28 cellular contexts compared by ENCODE assay signal in genomic region chr3:173841334-173841733, GRCh38.
"Had no signal": no experiment of that assay in that cellular context is flagged by ENCODE, and none has a peak within 500 bp of the region (broad histone marks: within the 10 kb centered on the region; RNA-seq: fewer than 3 reads in every experiment).

No MANE protein-coding gene starts in this region.

- H3K27ac ChIP-seq: hepatocyte, lower lobe of right lung, ovary, prostate gland, skin epidermis, stomach, testis, thyroid gland, transverse colon, upper lobe of left lung, vagina had no signal

- DNase-seq: kidney glomerular epithelial cell; left cardiac atrium; lower lobe of right lung; mammary epithelial cell; mesenchymal stem cell; naive B cell; natural killer cell; ovary; posterior cingulate gyrus; retina; right cardiac atrium; stimulated activated CD4-positive, alpha-beta T cell treated with anti-CD3 and anti-CD28 coated beads, Interleukin-12 subunit alpha, Interleukin-12 subunit beta, amount 100 ng/mL, for 4 hours; stimulated activated CD4-positive, alpha-beta T cell treated with anti-CD3 and anti-CD28 coated beads, Interleukin-15, amount 100 ng/mL, for 24 hours; stimulated activated CD4-positive, alpha-beta T cell treated with anti-CD3 and anti-CD28 coated beads, Interleukin-2, amount 100 ng/mL, for 24 hours; stimulated activated CD4-positive, alpha-beta T cell treated with anti-CD3 and anti-CD28 coated beads, Interleukin-4, amount 100 ng/mL, for 1 hour; stimulated activated naive B cell treated with anti-CD40 and anti-IgM and Interleukin-4, amounts not matched to agents 10 μg/mL and 1 μg/mL and 100 μg/mL, for 72 hours; stimulated activated naive CD8-positive, alpha-beta T cell treated with anti-CD3 and anti-CD28 coated beads, Interleukin-15, Interleukin-2, amounts not matched to agents 100 U/mL and 50 U/mL, for 24 hours; stomach; testis; thyroid gland; transverse colon; upper lobe of left lung had no signal

- ATAC-seq: left cardiac atrium; left lobe of liver; lower lobe of right lung; natural killer cell; right cardiac atrium; sciatic nerve; stimulated activated naive B cell treated with anti-CD40 and anti-IgM and Interleukin-4, amounts not matched to agents 10 μg/mL and 1 μg/mL and 100 μg/mL, for 72 hours; stimulated activated naive CD8-positive, alpha-beta T cell treated with anti-CD3 and anti-CD28 coated beads, Interleukin-15, Interleukin-2, amounts not matched to agents 100 U/mL and 50 U/mL, for 24 hours had no signal

- H3K4me1 ChIP-seq: lower lobe of right lung, prostate gland, stomach, testis, thyroid gland, transverse colon, upper lobe of left lung, vagina had no signal

- H3K9me3 ChIP-seq: lower lobe of right lung, ovary, prostate gland, stomach, testis, thyroid gland, transverse colon, upper lobe of left lung, vagina had no signal

- H3K27me3 ChIP-seq: hepatocyte, ovary, stomach, testis, thyroid gland, transverse colon, upper lobe of left lung, vagina had no signal

- H3K4me2 ChIP-seq: hepatocyte had no signal

- H3K79me2 ChIP-seq: hepatocyte had no signal

- H3K36me3 ChIP-seq: lower lobe of right lung, ovary, prostate gland, stomach, thyroid gland, transverse colon, upper lobe of left lung, vagina had no signal

- H3K4me3 ChIP-seq: hepatocyte, lower lobe of right lung, ovary, prostate gland, skin epidermis, stomach, testis, thyroid gland, transverse colon, upper lobe of left lung, vagina had no signal
